Comparison of ENCODE assay signal across 24 cellular contexts in genomic region chr14:87018294-87018693, GRCh38.
"Had no signal": no experiment of that assay in that cellular context is flagged by ENCODE, and none has a peak within 500 bp of the region (broad histone marks: within the 10 kb centered on the region; RNA-seq: fewer than 3 reads in every experiment).

No MANE protein-coding gene starts in this region.

- H3K27ac ChIP-seq: adrenal gland, ascending aorta, breast epithelium, gastroesophageal sphincter, heart right ventricle, hepatocyte had no signal

- H3K79me2 ChIP-seq: hepatocyte had no signal

- H3K27me3 ChIP-seq: adrenal gland, ascending aorta, breast epithelium, gastroesophageal sphincter, heart right ventricle, hepatocyte had no signal

- H3K4me2 ChIP-seq: hepatocyte had no signal

- DNase-seq: activated CD4-positive, alpha-beta memory T cell treated with anti-CD3 and anti-CD28 coated beads, Interleukin-2, amount 10 ng/mL, durations not matched to agents 7 days and 5 days; activated CD4-positive, alpha-beta T cell treated with anti-CD3 and anti-CD28 coated beads for 1 hour; activated CD4-positive, alpha-beta T cell treated with anti-CD3 and anti-CD28 coated beads for 4 hours; activated CD4-positive, alpha-beta T cell treated with anti-CD3 and anti-CD28 coated beads, Interleukin-2, amount 10 ng/mL, durations not matched to agents 7 days and 5 days; activated CD4-positive, alpha-beta T cell treated with anti-CD3 and anti-CD28 coated beads, Interleukin-2, amount 50 U/mL, for 4 hours; activated CD8-positive, alpha-beta memory T cell treated with anti-CD3 and anti-CD28 coated beads, Interleukin-2, amount 50 U/mL, for 48 hours; activated effector memory CD4-positive, alpha-beta T cell treated with Interleukin-2 at 50 U/mL for 16 hours; activated gamma-delta T cell treated with Interleukin-2 at 50 U/mL for 16 hours; activated naive CD4-positive, alpha-beta T cell treated with anti-CD3 and anti-CD28 coated beads for 36 hours; activated naive CD8-positive, alpha-beta T cell treated with anti-CD3 and anti-CD28 coated beads for 36 hours; activated naive CD8-positive, alpha-beta T cell treated with anti-CD3 and anti-CD28 coated beads, Interleukin-2, amount 50 U/mL, for 24 hours; activated T-cell treated with anti-CD3 and anti-CD28 coated beads, Interleukin-2, amount 50 U/mL, for 4 hours; adrenal gland; amygdala; effector CD8-positive, alpha-beta T cell; foreskin melanocyte; heart right ventricle; T-helper 2 cell had no signal

- H3K4me1 ChIP-seq: ascending aorta, breast epithelium, gastroesophageal sphincter, heart right ventricle had no signal

- ATAC-seq: activated naive CD8-positive, alpha-beta T cell treated with anti-CD3 and anti-CD28 coated beads, Interleukin-2, amount 50 U/mL, for 24 hours; activated T-cell treated with anti-CD3 and anti-CD28 coated beads, Interleukin-2, amount 50 U/mL, for 4 hours; activated T-helper 17 cell treated with anti-CD3 and anti-CD28 coated beads, Interleukin-2, amount 50 U/mL, for 72 hours; esophagus mucosa; gastroesophageal sphincter; heart right ventricle had no signal

- H3K4me3 ChIP-seq: adrenal gland, ascending aorta, breast epithelium, gastroesophageal sphincter, heart right ventricle, hepatocyte had no signal

- H3K36me3 ChIP-seq: adrenal gland, ascending aorta, breast epithelium, gastroesophageal sphincter, heart right ventricle had no signal
